In the genomic region with DNA sequence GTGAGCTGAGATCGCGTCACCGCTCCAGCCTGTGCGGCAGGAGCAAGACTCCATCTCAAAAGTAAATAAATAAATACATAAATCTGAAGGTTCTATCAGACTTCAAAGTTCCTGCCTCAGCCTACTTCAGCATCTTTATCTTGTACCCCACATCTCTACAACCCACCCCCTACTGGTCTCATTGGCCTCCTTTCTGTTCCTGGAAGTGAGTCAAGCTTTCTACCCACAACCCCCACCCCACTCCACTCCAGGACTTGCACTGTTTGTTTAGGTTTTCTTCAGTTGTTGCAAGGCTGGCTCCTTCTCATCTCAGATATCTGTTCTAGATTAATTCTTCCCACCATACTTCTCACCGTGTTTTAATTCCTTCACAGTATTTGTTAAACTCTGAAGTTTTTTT, we compare ENCODE assay signal across 8 cellular contexts.
DNase-seq lines count a peak whose midpoint lies in the region; ATAC-seq lines count a peak whose summit lies in the region.

No MANE protein-coding gene starts in this region.

- DNase-seq in DMS79 (lab: John Stamatoyannopoulos, UW): peak; percentile 58
- DNase-seq in MV-4-11 (lab: John Stamatoyannopoulos, UW): peak; percentile 47
- peak; percentile 77 for DNase-seq in activated effector memory CD4-positive, alpha-beta T cell treated with anti-CD3 and anti-CD28 coated beads, Interleukin-2, amount 50 U/mL, for 16 hours
- DNase-seq in stimulated activated CD8-positive, alpha-beta memory T cell treated with anti-CD3 and anti-CD28 coated beads, Interleukin-4, amount 100 ng/mL, for 24 hours (ENCODE audit: low read depth): peak; percentile 27
- no peak for DNase-seq in NCI-H1930 (lab: John Stamatoyannopoulos, UW)

- H3K9me3 ChIP-seq in iPS-18c (ENCODE audit: control insufficient read depth, insufficient read depth, low read length): no peaks in the 10 kb centered on the region

- H3K4me3 ChIP-seq in iPS-18c (ENCODE audit: insufficient read depth, low read depth, low read length): peak overlapping the region; percentile 56; the same call in 1 of the 2 replicates

- ATAC-seq in GM19467 (IDR thresholded peaks at IDR 0.05; ENCODE audit: unreplicated experiment) (no peak), GM21423 (IDR thresholded peaks at IDR 0.05; ENCODE audit: unreplicated experiment) (no peak)

Comparison
In these comparisons a context has a peak if more than half of its experiments do, and no peak if none do; other contexts are left out.
1. DNase-seq: peak in DMS79 (single experiment), MV-4-11 (single experiment), activated effector memory CD4-positive, alpha-beta T cell treated with anti-CD3 and anti-CD28 coated beads, Interleukin-2, amount 50 U/mL, for 16 hours (single experiment) and stimulated activated CD8-positive, alpha-beta memory T cell treated with anti-CD3 and anti-CD28 coated beads, Interleukin-4, amount 100 ng/mL, for 24 hours (single experiment); none in NCI-H1930 (0 of 2).